ENCODE assay signal across 10 cellular contexts in genomic region chr1:212470059-212470458, GRCh38. TPM values are rescaled to one million over a fixed set of nuclear protein-coding genes. Genes with fewer than 3 reads are reported as not detected.
A peak's percentile ranks its signal among the peaks of the same experiment; 100 is the strongest.
DNase-seq lines count a peak whose midpoint lies in the region; ATAC-seq and FAIRE-seq lines count a peak whose summit lies in the region.
"Had no signal": no experiment of that assay in that cellular context is flagged by ENCODE, and none has a peak within 500 bp of the region (broad histone marks: within the 10 kb centered on the region; RNA-seq: fewer than 3 reads in every experiment).

No MANE protein-coding gene starts in this region.

- in situ Hi-C loops in G401 (cut with HindIII; ENCODE audit: low sequenced_read_pairs) = loop anchor here (25.0 kb wide), 1 partner anchor 317 kb away; the partner anchor contains the start of genes NSL1 and TATDN3

- intact Hi-C loops in left ventricle myocardium superior (cut with micrococcal nuclease) (loop anchor here (10.0 kb wide), 1 partner anchor 785 kb away; no protein-coding TSS in a partner anchor), sciatic nerve (cut with DNase I) (no loop called here)

- ATAC-seq in left ventricle myocardium superior (peak; percentile 92), sciatic nerve (peak; percentile 96), HG03520 (IDR thresholded peaks at IDR 0.05; ENCODE audit: unreplicated experiment) (no peak)

- no peak for FAIRE-seq in HTR-8/SVneo (lab: Jason Lieb, UNC)
- FAIRE-seq: GM18507 had no signal

- DNase-seq in G401 (ENCODE audit: low spot score) (peak; percentile 21), anterior cingulate cortex (lab: John Stamatoyannopoulos, UW) (peak in 57 of 58 donors; percentile 11 to 97 (median 81)), left ventricle myocardium superior (peak; percentile 76), sciatic nerve (ENCODE audit: low spot score) (peak; percentile 92), HTR-8/SVneo (ENCODE audit: insufficient read length, low spot score) (no peak), NCI-H1436 (lab: John Stamatoyannopoulos, UW) (no peak)
- no peak for DNase-seq in stimulated activated CD4-positive, alpha-beta T cell treated with anti-CD3 and anti-CD28 coated beads, Interleukin-15, amount 100 ng/mL, for 24 hours
- DNase-seq: NCI-H510A had no signal

RNA-seq across cellular contexts. Expression of gene NENF, which starts 37.3 kb away (rescaled TPM):
- total RNA-seq in G401 (2014; rRNA removed; shearing (Covaris generic)) = 58.2 and 135 TPM in 2 replicates
- total RNA-seq in left ventricle myocardium superior (114 TPM), sciatic nerve (65.8 TPM)

RNA-seq across cellular contexts. Expression of gene PACC1, which starts 55.4 kb away (rescaled TPM):
- total RNA-seq in G401 (2014; rRNA removed; shearing (Covaris generic)) = 12.4 and 25.2 TPM in 2 replicates
- total RNA-seq in left ventricle myocardium superior (2.6 TPM), sciatic nerve (6.7 TPM)

Comparison
In these comparisons a context has a peak if more than half of its experiments do, and no peak if none do; other contexts are left out.
1. DNase-seq: peak in G401 (single experiment), anterior cingulate cortex (57 of 58), left ventricle myocardium superior (single experiment) and sciatic nerve (single experiment); none in HTR-8/SVneo (single experiment), stimulated activated CD4-positive, alpha-beta T cell treated with anti-CD3 and anti-CD28 coated beads, Interleukin-15, amount 100 ng/mL, for 24 hours (single experiment) and NCI-H1436 (single experiment).